Comparison of ENCODE assay signal across 25 cellular contexts in genomic region chr3:132628157-132628556, GRCh38. TPM values are rescaled to one million over a fixed set of nuclear protein-coding genes. Genes with fewer than 3 reads are reported as not detected.
"Had no signal": no experiment of that assay in that cellular context is flagged by ENCODE, and none has a peak within 500 bp of the region (broad histone marks: within the 10 kb centered on the region; RNA-seq: fewer than 3 reads in every experiment).

No MANE protein-coding gene starts in this region.

- H3K27me3 ChIP-seq: esophagus muscularis mucosa, foreskin keratinocyte, heart right ventricle, ovary, testis, transverse colon had no signal

- H3K4me3 ChIP-seq: esophagus muscularis mucosa, heart right ventricle, left ventricle myocardium inferior, ovary, skin epidermis, testis, transverse colon had no signal

- ATAC-seq: activated CD4-positive, alpha-beta T cell treated with anti-CD3 and anti-CD28 coated beads for 36 hours; activated CD8-positive, alpha-beta memory T cell treated with anti-CD3 and anti-CD28 coated beads, Interleukin-2, amount 10 ng/mL, durations not matched to agents 7 days and 5 days; activated CD8-positive, alpha-beta T cell treated with anti-CD3 and anti-CD28 coated beads, Interleukin-2, amount 10 ng/mL, durations not matched to agents 7 days and 5 days; foreskin keratinocyte; heart right ventricle; stimulated activated naive CD8-positive, alpha-beta T cell treated with anti-CD3 and anti-CD28 coated beads, Interleukin-15, Interleukin-2, amounts not matched to agents 100 U/mL and 50 U/mL, for 24 hours had no signal

- H3K9me3 ChIP-seq: esophagus muscularis mucosa, heart right ventricle, left ventricle myocardium inferior, ovary, testis, transverse colon had no signal

- H3K27ac ChIP-seq: esophagus muscularis mucosa, foreskin keratinocyte, heart right ventricle, left ventricle myocardium inferior, ovary, skin epidermis, testis, transverse colon had no signal

- DNase-seq: activated CD4-positive, alpha-beta T cell treated with anti-CD3 and anti-CD28 coated beads for 36 hours; activated CD4-positive, CD25-positive, alpha-beta regulatory T cell; activated CD8-positive, alpha-beta memory T cell treated with anti-CD3 and anti-CD28 coated beads, Interleukin-2, amount 10 ng/mL, durations not matched to agents 7 days and 5 days; activated CD8-positive, alpha-beta T cell treated with anti-CD3 and anti-CD28 coated beads, Interleukin-2, amount 10 ng/mL, durations not matched to agents 7 days and 5 days; activated effector memory CD4-positive, alpha-beta T cell treated with Interleukin-2 at 50 U/mL for 16 hours; activated naive CD4-positive, alpha-beta T cell treated with Interleukin-2 at 50 U/mL for 16 hours; activated T-cell treated with anti-CD3 and anti-CD28 coated beads, Interleukin-2, amount 50 U/mL, for 48 hours; anterior cingulate cortex; dermis blood vessel endothelial cell; effector CD4-positive, alpha-beta T cell; foreskin keratinocyte; heart right ventricle; left ventricle myocardium inferior; mammary epithelial cell; ovary; retina; stimulated activated CD4-positive, alpha-beta T cell treated with anti-CD3 and anti-CD28 coated beads, Interleukin-12 subunit alpha, Interleukin-12 subunit beta, amount 100 ng/mL, for 4 hours; stimulated activated CD4-positive, alpha-beta T cell treated with anti-CD3 and anti-CD28 coated beads, Interleukin-4, amount 100 ng/mL, for 1 hour; stimulated activated naive CD8-positive, alpha-beta T cell treated with anti-CD3 and anti-CD28 coated beads, Interleukin-15, Interleukin-2, amounts not matched to agents 100 U/mL and 50 U/mL, for 24 hours; T-helper 1 cell; testis; transverse colon had no signal

- H3K4me1 ChIP-seq: esophagus muscularis mucosa, left ventricle myocardium inferior, testis, transverse colon had no signal

RNA-seq across cellular contexts. Expression of gene ACKR4, which starts 31.1 kb away (rescaled TPM):
- total RNA-seq: activated CD8-positive, alpha-beta memory T cell treated with anti-CD3 and anti-CD28 coated beads, Interleukin-2, amount 10 ng/mL, durations not matched to agents 7 days and 5 days; activated CD8-positive, alpha-beta T cell treated with anti-CD3 and anti-CD28 coated beads, Interleukin-2, amount 10 ng/mL, durations not matched to agents 7 days and 5 days; progenitor cell of endocrine pancreas had no signal
